ENCODE assay signal across 8 cellular contexts in genomic region chr18:47754311-47755101, GRCh38.
A peak's percentile ranks its signal among the peaks of the same experiment; 100 is the strongest.
DNase-seq lines count a peak whose midpoint lies in the region; ATAC-seq and TF ChIP-seq lines count a peak whose summit lies in the region.

No MANE protein-coding gene starts in this region.

- DNase-seq in NCI-H2081 (lab: John Stamatoyannopoulos, UW) (peak; percentile 19 to 50), NCI-H2081 treated with DMSO at 0.1 percent for 48 hours (lab: John Stamatoyannopoulos, UW) (no peak), NCI-H1694 treated with DMSO at 0.1 percent for 48 hours (lab: John Stamatoyannopoulos, UW) (peak; percentile 18), endodermal cell (peak; percentile 98), posterior vena cava (ENCODE audit: low spot score) (no peak)
- peak; percentile 56 for DNase-seq in activated CD4-positive, alpha-beta T cell treated with anti-CD3 and anti-CD28 coated beads, Interleukin-2, amount 10 ng/mL, durations not matched to agents 7 days and 5 days

- no peaks in the 10 kb centered on the region for H3K4me1 ChIP-seq in endodermal cell (ENCODE audit: control insufficient read depth, insufficient read depth, low read length)
- H3K4me1 ChIP-seq in neutrophil (ENCODE audit: control insufficient read depth in 1 of 2, insufficient read depth in 1 of 2, low read depth in 1 of 2, low read length in 1 of 2), result no peaks in the 10 kb centered on the region

- H3K4me3 ChIP-seq in endodermal cell (ENCODE audit: low read length) (no peak overlapping the region), neutrophil (ENCODE audit: low read depth in 1 of 2, low read length in 1 of 2) (no peak overlapping the region)

- TF ChIP-seq CTCF in endodermal cell (conservative IDR thresholded peaks at IDR 0.05) (peak; percentile 99), neutrophil (IDR thresholded peaks at IDR 0.05) (peak; percentile 71)

- peaks cover 6% of the 10 kb centered on the region for H3K27me3 ChIP-seq in endodermal cell (ENCODE audit: control insufficient read depth, insufficient read depth, low read length, poor library complexity, severe bottlenecking)
- peaks cover 15% of the 10 kb centered on the region for H3K27me3 ChIP-seq in neutrophil

- peaks cover 2% of the 10 kb centered on the region for H3K27me3 Mint-ChIP-seq in activated CD4-positive, alpha-beta T cell treated with anti-CD3 and anti-CD28 coated beads, Interleukin-2, amount 10 ng/mL, durations not matched to agents 7 days and 5 days
- peaks cover 25% of the 10 kb centered on the region for H3K27me3 Mint-ChIP-seq in endodermal cell (ENCODE audit: insufficient read depth)

- ATAC-seq in HG02870 (IDR thresholded peaks at IDR 0.05; ENCODE audit: unreplicated experiment), result no peak

- no peak overlapping the region for H3K27ac Mint-ChIP-seq in activated CD4-positive, alpha-beta T cell treated with anti-CD3 and anti-CD28 coated beads, Interleukin-2, amount 10 ng/mL, durations not matched to agents 7 days and 5 days
- peak overlapping the region; percentile 26 for H3K27ac Mint-ChIP-seq in endodermal cell

- POLR2A ChIA-PET in activated CD4-positive, alpha-beta T cell treated with anti-CD3 and anti-CD28 coated beads, Interleukin-2, amount 10 ng/mL, durations not matched to agents 7 days and 5 days (lab: Charles Lee), result no interaction called here

- H3K36me3 Mint-ChIP-seq in activated CD4-positive, alpha-beta T cell treated with anti-CD3 and anti-CD28 coated beads, Interleukin-2, amount 10 ng/mL, durations not matched to agents 7 days and 5 days (ENCODE audit: low read depth), result no peaks in the 10 kb centered on the region
- H3K36me3 Mint-ChIP-seq in endodermal cell (ENCODE audit: low read depth), result no peaks in the 10 kb centered on the region

- H3K9me3 ChIP-seq in endodermal cell (ENCODE audit: control insufficient read depth, low read length) (no peaks in the 10 kb centered on the region), neutrophil (no peaks in the 10 kb centered on the region)

- H3K4me1 Mint-ChIP-seq in activated CD4-positive, alpha-beta T cell treated with anti-CD3 and anti-CD28 coated beads, Interleukin-2, amount 10 ng/mL, durations not matched to agents 7 days and 5 days, result peaks cover 3% of the 10 kb centered on the region
- no peaks in the 10 kb centered on the region for H3K4me1 Mint-ChIP-seq in endodermal cell

- H3K9ac ChIP-seq in endodermal cell (ENCODE audit: extremely low read depth, low read length, poor library complexity, severe bottlenecking), result no peak overlapping the region

- no peak overlapping the region for H3K27ac ChIP-seq in endodermal cell (ENCODE audit: low read depth, low read length)
- H3K27ac ChIP-seq in neutrophil, result no peak overlapping the region

- H3K4me3 Mint-ChIP-seq in activated CD4-positive, alpha-beta T cell treated with anti-CD3 and anti-CD28 coated beads, Interleukin-2, amount 10 ng/mL, durations not matched to agents 7 days and 5 days, result no peak overlapping the region
- H3K4me3 Mint-ChIP-seq in endodermal cell, result peak overlapping the region; percentile 49

- CTCF ChIA-PET in activated CD4-positive, alpha-beta T cell treated with anti-CD3 and anti-CD28 coated beads, Interleukin-2, amount 10 ng/mL, durations not matched to agents 7 days and 5 days (lab: Charles Lee), result no interaction called here

- H3K36me3 ChIP-seq in endodermal cell (ENCODE audit: control insufficient read depth, insufficient read depth, low read length) (no peaks in the 10 kb centered on the region), neutrophil (no peaks in the 10 kb centered on the region)

- H3K9me3 Mint-ChIP-seq in activated CD4-positive, alpha-beta T cell treated with anti-CD3 and anti-CD28 coated beads, Interleukin-2, amount 10 ng/mL, durations not matched to agents 7 days and 5 days, result no peaks in the 10 kb centered on the region
- peaks cover 2% of the 10 kb centered on the region for H3K9me3 Mint-ChIP-seq in endodermal cell

- WGBS in endodermal cell (ENCODE audit: insufficient coverage in 1 of 2, insufficient read length in 1 of 2), 2 experiments, result 63 to 66% methylated on average over 8 to 28 of the region's 29 CpGs

- intact Hi-C loops in posterior vena cava (cut with DNase I), result loop anchor here in 1 of 2 donors (10.0 kb wide), 1 partner anchor 540 kb away; no protein-coding TSS in a partner anchor

Comparison
In these comparisons a context has a peak if more than half of its experiments do, and no peak if none do; other contexts are left out.
1. DNase-seq: peak in NCI-H2081 (2 of 2), NCI-H1694 treated with DMSO at 0.1 percent for 48 hours (single experiment), activated CD4-positive, alpha-beta T cell treated with anti-CD3 and anti-CD28 coated beads, Interleukin-2, amount 10 ng/mL, durations not matched to agents 7 days and 5 days (single experiment) and endodermal cell (single experiment); none in NCI-H2081 treated with DMSO at 0.1 percent for 48 hours (single experiment) and posterior vena cava (single experiment).